ENCODE assay signal across 2 cellular contexts in genomic region chr16:15477802-15478201, GRCh38.
TF ChIP-seq lines count a peak whose summit lies in the region.

No MANE protein-coding gene starts in this region.

TF ChIP-seq in IMR-90, 13 proteins besides CTCF, POLR2A, EP300 and RAD21:
- TF ChIP-seq MAFK (IDR thresholded peaks at IDR 0.05; ENCODE audit: low read depth, low read length): no peak
- TF ChIP-seq ELK1 (IDR thresholded peaks at IDR 0.05; ENCODE audit: borderline replicate concordance, low read depth, low read length): no peak
- TF ChIP-seq RFX5 (IDR thresholded peaks at IDR 0.05; ENCODE audit: low read depth, low read length): no peak

TF ChIP-seq in K562, 482 proteins besides CTCF, POLR2A, EP300 and RAD21:
- TF ChIP-seq KLF6 (CRISPR knock-in tag; IDR thresholded peaks at IDR 0.05; ENCODE audit: borderline replicate concordance) (no peak), TSC22D4 (tag; IDR thresholded peaks at IDR 0.05) (no peak), BCL6 (CRISPR knock-in tag; IDR thresholded peaks at IDR 0.05) (no peak), GABPB1 (CRISPR knock-in tag; IDR thresholded peaks at IDR 0.05) (no peak), GABPA (tag; conservative IDR thresholded peaks at IDR 0.05; ENCODE audit: low read depth) (no peak), ZNF395 (CRISPR knock-in tag; IDR thresholded peaks at IDR 0.05) (no peak), E2F1 (CRISPR knock-in tag; IDR thresholded peaks at IDR 0.05) (no peak), FUS (optimal IDR thresholded peaks at IDR 0.05; ENCODE audit: low read depth, low read length) (no peak), C11orf30 (IDR thresholded peaks at IDR 0.05; ENCODE audit: low read depth) (no peak), NR3C1 (CRISPR knock-in tag; IDR thresholded peaks at IDR 0.05) (no peak), RUNX1 (IDR thresholded peaks at IDR 0.05; ENCODE audit: low read depth) (no peak), TCFL5 (CRISPR knock-in tag; conservative IDR thresholded peaks at IDR 0.05) (no peak), RBM22 (IDR thresholded peaks at IDR 0.05; ENCODE audit: low read depth, low read length, poor library complexity, severe bottlenecking) (no peak), ZNF507 (tag; conservative IDR thresholded peaks at IDR 0.05) (no peak)
TF ChIP-seq in K562: peak in this region for 0.
